Comparison of ENCODE assay signal across 10 cellular contexts in genomic region chr3:62319570-62320243, GRCh38. TPM values are rescaled to one million over a fixed set of nuclear protein-coding genes. Genes with fewer than 3 reads are reported as not detected.
DNase-seq lines count a peak whose midpoint lies in the region; ATAC-seq, FAIRE-seq and TF ChIP-seq lines count a peak whose summit lies in the region.
"Had no signal": no experiment of that assay in that cellular context is flagged by ENCODE, and none has a peak within 500 bp of the region (broad histone marks: within the 10 kb centered on the region; RNA-seq: fewer than 3 reads in every experiment).

No MANE protein-coding gene starts in this region.

- intact Hi-C loops in esophagus squamous epithelium (cut with DNase I) = no loop called here

- H3K27me3 ChIP-seq in NT2/D1 (ENCODE audit: insufficient read depth, insufficient read length) (no peaks in the 10 kb centered on the region), esophagus squamous epithelium (no peaks in the 10 kb centered on the region), skeletal muscle satellite cell (ENCODE audit: control insufficient read depth, insufficient read depth, low read length) (no peaks in the 10 kb centered on the region)

- H3K27ac ChIP-seq in esophagus squamous epithelium = peak overlapping the region in 1 of 4 donors; percentile 81

- H3K4me1 ChIP-seq in NT2/D1 (ENCODE audit: insufficient read depth, insufficient read length) = no peaks in the 10 kb centered on the region
- peaks cover 0 to 28% (median 9%) of the 10 kb centered on the region in 3 donors for H3K4me1 ChIP-seq in esophagus squamous epithelium
- peaks cover 3% of the 10 kb centered on the region for H3K4me1 ChIP-seq in skeletal muscle satellite cell (ENCODE audit: control insufficient read depth, insufficient read depth, low read length)

- ATAC-seq in HG02840 (IDR thresholded peaks at IDR 0.05; ENCODE audit: low FRiP score, unreplicated experiment) = no peak

- H3K4me3 ChIP-seq in NT2/D1 (ENCODE audit: insufficient read length, low read depth) = peak overlapping the region; percentile 68
- H3K4me3 ChIP-seq in esophagus squamous epithelium = peak overlapping the region; percentile 39 to 73 (median 54)
- H3K4me3 ChIP-seq in skeletal muscle satellite cell (ENCODE audit: low read length) = peak overlapping the region; percentile 76

- H3K36me3 ChIP-seq in NT2/D1 (ENCODE audit: insufficient read depth, insufficient read length, low read length) = peaks cover 25% of the 10 kb centered on the region
- H3K36me3 ChIP-seq in esophagus squamous epithelium = peaks cover 0 to 22% (median 0%) of the 10 kb centered on the region in 3 donors
- H3K36me3 ChIP-seq in skeletal muscle satellite cell (ENCODE audit: insufficient read depth, low read length) = peaks cover 4% of the 10 kb centered on the region

- 53 to 59% methylated on average over 6 to 7 of the region's 7 CpGs for WGBS in esophagus squamous epithelium, 2 donors

- DNase-seq in NCI-H1417 (lab: John Stamatoyannopoulos, UW) (peak in 2 of 3 experiments; percentile 20 to 42), NCI-H1417 treated with DMSO at 0.1 percent for 48 hours (lab: John Stamatoyannopoulos, UW) (no peak), NT2/D1 (ENCODE audit: low read depth, low spot score) (no peak), esophagus squamous epithelium (lab: John Stamatoyannopoulos, UW) (no peak), GM03348 (ENCODE audit: low spot score) (no peak), D721Med (ENCODE audit: insufficient read length, low spot score) (no peak)

- H3K9me3 ChIP-seq in NT2/D1 (ENCODE audit: insufficient read depth, low read length) (peaks cover 24% of the 10 kb centered on the region), esophagus squamous epithelium (no peaks in the 10 kb centered on the region), skeletal muscle satellite cell (replicated peaks; ENCODE audit: low read length) (no peaks in the 10 kb centered on the region)

- FAIRE-seq in D721Med (lab: Jason Lieb, UNC) = no peak
- FAIRE-seq: A204.1 had no signal

- H3K4me2 ChIP-seq in skeletal muscle satellite cell (ENCODE audit: low read length) = peak overlapping the region; percentile 81

- TF ChIP-seq POLR2A in esophagus squamous epithelium (IDR thresholded peaks at IDR 0.05) = no peak

- no peak for TF ChIP-seq CTCF in esophagus squamous epithelium (IDR thresholded peaks at IDR 0.05)
- no peak for TF ChIP-seq CTCF in D721Med (IDR thresholded peaks at IDR 0.05; ENCODE audit: insufficient read depth, missing control alignments)

- H3K9ac ChIP-seq in NT2/D1 (ENCODE audit: insufficient read length, low read depth) (no peak overlapping the region), skeletal muscle satellite cell (ENCODE audit: low read depth, low read length) (no peak overlapping the region)

RNA-seq across cellular contexts. Expression of gene FEZF2, which starts 53.6 kb away (rescaled TPM):
- not detected for total RNA-seq in esophagus squamous epithelium
- total RNA-seq in skeletal muscle satellite cell (2012; rRNA removed) = not detected in 2 replicates
- total RNA-seq: lung had no signal

Comparison
In these comparisons a context has a peak if more than half of its experiments do, and no peak if none do; other contexts are left out.
1. DNase-seq: peak in NCI-H1417 (2 of 3); none in NCI-H1417 treated with DMSO at 0.1 percent for 48 hours (single experiment), NT2/D1 (single experiment), esophagus squamous epithelium (single experiment), GM03348 (single experiment) and D721Med (single experiment).
2. Peak in every context shown above with its lines, with median percentiles within 50 percentile points of each other: H3K4me3 ChIP-seq.